6 cellular contexts compared by ENCODE assay signal in genomic region chr6:169697115-169697514, GRCh38. TPM values are rescaled to one million over a fixed set of nuclear protein-coding genes. Genes with fewer than 3 reads are reported as not detected.
DNase-seq lines count a peak whose midpoint lies in the region; ATAC-seq, FAIRE-seq and TF ChIP-seq lines count a peak whose summit lies in the region.
"Not testable (repeated sequence)": the region's sequence is repeated elsewhere in the genome, so short reads cannot be mapped to it uniquely, and the experiment has no call there.

No MANE protein-coding gene starts in this region.

- not testable (repeated sequence) for H3K9me3 ChIP-seq in A549; adrenal gland (replicated peaks in 1 of 3); fibroblast of lung (ENCODE audit: control insufficient read depth, insufficient read depth, low read depth, low read length)

- DNase-seq in A549 (ENCODE audit: low read depth in 1 of 2, low spot score in 1 of 2) (peak in 1 of 2 experiments; percentile 11), OCI-M1 (lab: John Stamatoyannopoulos, UW) (peak; percentile 4), adrenal gland (peak in 3 of 7 donors; percentile 25 to 34 (median 32))
- DNase-seq in fibroblast of lung (ENCODE audit: low read depth in 2 of 2), result not testable (repeated sequence)

- CTCF ChIA-PET in A549 (lab: Yijun Ruan, JAX), result not testable (repeated sequence)

- H3K4me3 Mint-ChIP-seq in nephron, result not testable (repeated sequence)

- POLR2A ChIA-PET in A549 (lab: Yijun Ruan, JAX), result not testable (repeated sequence)

- H3K27ac Mint-ChIP-seq in nephron, result not testable (repeated sequence)

- H3K4me1 ChIP-seq in A549; adrenal gland (replicated peaks in 1 of 2); fibroblast of lung (ENCODE audit: control insufficient read depth, extremely low read depth, insufficient read depth, low read length): not testable (repeated sequence)

- not testable (repeated sequence) for ATAC-seq in A549

- not testable (repeated sequence) for H3K4me3 ChIP-seq in A549; adrenal gland; fibroblast of lung (replicated peaks in 1 of 4; ENCODE audit: control extremely low read depth in 1 of 4, insufficient read depth in 1 of 4, low read depth in 3 of 4, low read length in 4 of 4)

- H3K36me3 ChIP-seq in adrenal gland (replicated peaks in 1 of 2); fibroblast of lung (ENCODE audit: control insufficient read depth, insufficient read depth, low read length): not testable (repeated sequence)

- TF ChIP-seq CTCF in A549 (IDR thresholded peaks at IDR 0.05) (0 out of 3 replicates have a peak, but pooled peaks have one; percentile 9), GM12874 (IDR thresholded peaks at IDR 0.05; ENCODE audit: insufficient read depth, low read depth, low read length) (peak; percentile 46; the same call in 1 of the 2 replicates), adrenal gland (IDR thresholded peaks at IDR 0.05) (peak in 4 of 6 experiments; percentile 5 to 36 (median 24)), fibroblast of lung (conservative IDR thresholded peaks at IDR 0.05 in 1 of 2, IDR thresholded peaks at IDR 0.05 in 1 of 2; ENCODE audit: low read depth in 1 of 2, low read length in 2 of 2) (peak; percentile 46 to 50), nephron (IDR thresholded peaks at IDR 0.05; ENCODE audit: unreplicated experiment in 3 of 3) (peak in 2 of 3 experiments; percentile 25 to 28)

- not testable (repeated sequence) for H3K9ac ChIP-seq in fibroblast of lung (ENCODE audit: insufficient read depth, low read length)

- peak in 1 of 2 experiments; percentile 16; a peak in 1 of 5 replicates for TF ChIP-seq RAD21 in A549 (conservative IDR thresholded peaks at IDR 0.05 in 1 of 2, IDR thresholded peaks at IDR 0.05 in 1 of 2)

- H3K79me2 ChIP-seq in fibroblast of lung (ENCODE audit: control insufficient read depth, insufficient read depth, low read length), result peaks cover 12% of the 10 kb centered on the region

- H4K20me1 ChIP-seq in fibroblast of lung (ENCODE audit: control insufficient read depth, extremely low read depth, insufficient read depth, low read length), result not testable (repeated sequence)

- not testable (repeated sequence) for H3K27me3 ChIP-seq in adrenal gland; fibroblast of lung (ENCODE audit: control insufficient read depth, insufficient read depth, low read length)

- not testable (repeated sequence) for H3K27me3 Mint-ChIP-seq in nephron (ENCODE audit: low read depth)

- H3K4me2 ChIP-seq in A549; fibroblast of lung (ENCODE audit: extremely low read depth, insufficient read depth, low read length): not testable (repeated sequence)

- H3K36me3 Mint-ChIP-seq in nephron (ENCODE audit: low read depth), result peaks cover 56% of the 10 kb centered on the region

- H2AFZ ChIP-seq in fibroblast of lung (ENCODE audit: low read length), result not testable (repeated sequence)

- H3K9me3 Mint-ChIP-seq in nephron, result peaks cover 22% of the 10 kb centered on the region

- not testable (repeated sequence) for TF ChIP-seq POLR2A in A549 (IDR thresholded peaks at IDR 0.05; ENCODE audit: low read length); adrenal gland (IDR thresholded peaks at IDR 0.05)

- TF ChIP-seq EP300 in A549 (IDR thresholded peaks at IDR 0.05), result not testable (repeated sequence)

- 91% methylated on average over 9 of the region's 10 CpGs for WGBS in A549 (ENCODE audit: missing lambda C conversion rate)
- WGBS in adrenal gland, 4 donors, result 69 to 88% (median 82%) methylated on average over 10 of the region's 10 CpGs

- intact Hi-C loops in adrenal gland (cut with DNase I), result not testable (repeated sequence)

- FAIRE-seq in A549 (lab: Jason Lieb, UNC), result not testable (repeated sequence)

- H3K27ac ChIP-seq in A549; adrenal gland; fibroblast of lung (ENCODE audit: insufficient read depth, low read length): not testable (repeated sequence)

- H3K4me1 Mint-ChIP-seq in nephron, result peaks cover 16% of the 10 kb centered on the region

RNA-seq across cellular contexts. Expression of gene WDR27, which starts 4.7 kb away (rescaled TPM):
- polyA plus RNA-seq in A549 (2011; rRNA removed) (31.4 and 36.1 TPM in 2 replicates), A549 (2017; fragmentation: RNase III; extraction: RNeasy Plus Mini Kit Qiagen cat#74134 plus additional on column Dnase treatment) (16.5 to 19.1 TPM (median 18.9 TPM) in 3 replicates), adrenal gland (10 to 100 TPM in 2 of 3 donors, 1 to 10 TPM in 1; 6.0 to 56.8 (median 46.6) TPM), fibroblast of lung (5.6 and 8.8 TPM in 2 replicates)
- 16.9 and 17.5 TPM in 2 replicates for polyA plus RNA-seq in A549 (2012; cell fraction: cytosol; rRNA removed)
- 183 and 193 TPM in 2 replicates for polyA plus RNA-seq in A549 (2012; cell fraction: nucleus; rRNA removed)
- 31.8 and 43.5 TPM in 2 replicates for polyA minus RNA-seq in A549 (2011; rRNA and poly(A)+ RNA removed)
- total RNA-seq in adrenal gland (10 to 100 TPM in 6 of 8 donors, 1 to 10 TPM in 2; 9.5 to 66.7 (median 24.5) TPM), fibroblast of lung (13.1 and 23.3 TPM in 2 replicates)
- 3.8 and 7.0 TPM in 2 replicates for polyA plus RNA-seq in fibroblast of lung (2012)
- 4.1 and 5.3 TPM in 2 replicates for polyA minus RNA-seq in fibroblast of lung (ENCODE audit: low replicate concordance)

RNA-seq across cellular contexts. Expression of gene C6orf120, which starts 4.8 kb away (rescaled TPM):
- polyA plus RNA-seq in A549 (2011; rRNA removed) (14.8 and 17.3 TPM in 2 replicates), A549 (2017; fragmentation: RNase III; extraction: RNeasy Plus Mini Kit Qiagen cat#74134 plus additional on column Dnase treatment) (11.2 to 14.1 TPM (median 13.1 TPM) in 3 replicates), adrenal gland (10 to 100 TPM in 1 of 3 donors, 1 to 10 TPM in 2; 5.0 to 28.4 (median 5.6) TPM), fibroblast of lung (35.5 and 41.0 TPM in 2 replicates)
- 3.4 and 4.6 TPM in 2 replicates for polyA plus RNA-seq in A549 (2012; cell fraction: cytosol; rRNA removed)
- polyA plus RNA-seq in A549 (2012; cell fraction: nucleus; rRNA removed), result 3.0 and 3.1 TPM in 2 replicates
- polyA minus RNA-seq in A549 (2011; rRNA and poly(A)+ RNA removed), result 3.6 and 3.7 TPM in 2 replicates
- total RNA-seq in adrenal gland (10 to 100 TPM; 22.5 to 59.9 (median 47.0) TPM), fibroblast of lung (41.9 and 46.2 TPM in 2 replicates)
- 35.3 and 36.3 TPM in 2 replicates for polyA plus RNA-seq in fibroblast of lung (2012)
- 4.3 and 5.9 TPM in 2 replicates for polyA minus RNA-seq in fibroblast of lung (ENCODE audit: low replicate concordance)

RNA-seq across cellular contexts. Expression of gene PHF10, which starts 27.2 kb away (rescaled TPM):
- polyA plus RNA-seq in A549 (2011; rRNA removed) (29.3 and 29.6 TPM in 2 replicates), A549 (2017; fragmentation: RNase III; extraction: RNeasy Plus Mini Kit Qiagen cat#74134 plus additional on column Dnase treatment) (21.9 to 23.3 TPM (median 22.6 TPM) in 3 replicates), adrenal gland (100 to 1,000 TPM in 1 of 3 donors, 10 to 100 TPM in 2; 52.9 to 121 (median 90.7) TPM), fibroblast of lung (15.7 and 20.8 TPM in 2 replicates)
- 13.5 and 14.0 TPM in 2 replicates for polyA plus RNA-seq in A549 (2012; cell fraction: cytosol; rRNA removed)
- 6.0 and 11.1 TPM in 2 replicates for polyA plus RNA-seq in A549 (2012; cell fraction: nucleus; rRNA removed)
- polyA minus RNA-seq in A549 (2011; rRNA and poly(A)+ RNA removed), result 9.1 and 9.2 TPM in 2 replicates
- total RNA-seq in adrenal gland (100 to 1,000 TPM in 2 of 8 donors, 10 to 100 TPM in 6; 36.6 to 119 (median 50.9) TPM), fibroblast of lung (15.5 and 15.7 TPM in 2 replicates)
- polyA plus RNA-seq in fibroblast of lung (2012), result 15.4 and 18.0 TPM in 2 replicates
- 1.1 and 3.0 TPM in 2 replicates for polyA minus RNA-seq in fibroblast of lung (ENCODE audit: low replicate concordance)

RNA-seq across cellular contexts. Expression of gene DYNLT2, which starts 54.3 kb away (rescaled TPM):
- 0.85 and 2.0 TPM in 2 replicates for polyA plus RNA-seq in A549 (2011; rRNA removed)
- 0.58 and 0.69 TPM in 2 replicates for polyA plus RNA-seq in A549 (2012; cell fraction: cytosol; rRNA removed)
- polyA plus RNA-seq in A549 (2012; cell fraction: nucleus; rRNA removed), result 0.25 and 0.83 TPM in 2 replicates
- polyA plus RNA-seq in A549 (2017; fragmentation: RNase III; extraction: RNeasy Plus Mini Kit Qiagen cat#74134 plus additional on column Dnase treatment), result 1.1 to 1.4 TPM (median 1.1 TPM) in 3 replicates
- polyA minus RNA-seq in A549 (2011; rRNA and poly(A)+ RNA removed), result 0.21 and 0.78 TPM in 2 replicates
- total RNA-seq in adrenal gland, result 1 to 10 TPM in 6 of 8 donors, under 1 TPM in 2; 0.14 to 2.2 (median 1.4) TPM
- polyA plus RNA-seq in adrenal gland, result 1 to 10 TPM; 1.7 to 3.8 (median 2.3) TPM
- 0.83 and 1.0 TPM in 2 replicates for total RNA-seq in fibroblast of lung
- 0.42 and 0.49 TPM in 2 replicates for polyA plus RNA-seq in fibroblast of lung
- 0.47 and 0.58 TPM in 2 replicates for polyA plus RNA-seq in fibroblast of lung (2012)
- polyA minus RNA-seq in fibroblast of lung (ENCODE audit: low replicate concordance), result not detected in 2 replicates

RNA-seq across cellular contexts. Expression of gene ERMARD, which starts 54.3 kb away (rescaled TPM):
- polyA plus RNA-seq in A549 (2011; rRNA removed), result 22.5 and 22.8 TPM in 2 replicates
- 13.8 and 17.8 TPM in 2 replicates for polyA plus RNA-seq in A549 (2012; cell fraction: cytosol; rRNA removed)
- polyA plus RNA-seq in A549 (2012; cell fraction: nucleus; rRNA removed), result 39.1 and 46.4 TPM in 2 replicates
- polyA plus RNA-seq in A549 (2017; fragmentation: RNase III; extraction: RNeasy Plus Mini Kit Qiagen cat#74134 plus additional on column Dnase treatment), result 7.7 to 9.2 TPM (median 8.5 TPM) in 3 replicates
- polyA minus RNA-seq in A549 (2011; rRNA and poly(A)+ RNA removed), result 11.8 and 13.1 TPM in 2 replicates
- total RNA-seq in adrenal gland, result 10 to 100 TPM; 10.1 to 40.2 (median 27.6) TPM
- polyA plus RNA-seq in adrenal gland, result 100 to 1,000 TPM in 2 of 3 donors, 10 to 100 TPM in 1; 20.1 to 296 (median 151) TPM
- total RNA-seq in fibroblast of lung, result 21.3 and 32.5 TPM in 2 replicates
- 19.5 and 22.0 TPM in 2 replicates for polyA plus RNA-seq in fibroblast of lung
- 15.8 and 16.9 TPM in 2 replicates for polyA plus RNA-seq in fibroblast of lung (2012)
- polyA minus RNA-seq in fibroblast of lung (ENCODE audit: low replicate concordance), result 6.2 and 17.1 TPM in 2 replicates
